ENCODE assay signal across 1 cellular context in the genomic region with DNA sequence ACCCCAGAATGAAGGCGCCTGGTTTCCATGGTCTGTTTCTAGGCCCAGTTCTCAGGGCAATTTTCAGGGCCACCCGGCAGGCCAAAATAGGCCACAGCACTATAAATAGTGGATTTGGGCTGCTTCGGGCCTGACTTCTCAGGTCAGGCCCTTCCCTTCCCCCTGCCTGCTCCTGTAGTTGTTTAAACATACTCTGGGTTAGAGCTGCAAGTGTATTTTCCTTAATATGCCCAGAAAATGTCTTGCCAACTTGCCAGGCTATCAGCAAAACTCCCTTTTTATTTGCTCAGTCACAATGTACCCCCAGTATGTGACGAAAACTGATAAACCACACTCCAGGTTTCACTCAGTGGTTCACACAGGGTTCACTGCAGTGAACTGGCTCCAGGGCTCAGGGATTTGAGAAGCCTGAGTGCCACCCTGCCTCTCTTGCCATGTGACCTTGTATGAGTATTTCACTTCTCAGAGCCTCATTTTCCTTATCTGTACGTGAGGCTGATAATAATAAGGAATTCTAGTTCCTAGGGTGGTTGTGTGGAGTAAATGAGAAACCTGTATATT.
TF ChIP-seq lines count a peak whose summit lies in the region.

No MANE protein-coding gene starts in this region.

TF ChIP-seq in GM23338, 12 proteins besides CTCF, POLR2A, EP300 and RAD21 (continued from another document):
- TF ChIP-seq, protein P1, sequence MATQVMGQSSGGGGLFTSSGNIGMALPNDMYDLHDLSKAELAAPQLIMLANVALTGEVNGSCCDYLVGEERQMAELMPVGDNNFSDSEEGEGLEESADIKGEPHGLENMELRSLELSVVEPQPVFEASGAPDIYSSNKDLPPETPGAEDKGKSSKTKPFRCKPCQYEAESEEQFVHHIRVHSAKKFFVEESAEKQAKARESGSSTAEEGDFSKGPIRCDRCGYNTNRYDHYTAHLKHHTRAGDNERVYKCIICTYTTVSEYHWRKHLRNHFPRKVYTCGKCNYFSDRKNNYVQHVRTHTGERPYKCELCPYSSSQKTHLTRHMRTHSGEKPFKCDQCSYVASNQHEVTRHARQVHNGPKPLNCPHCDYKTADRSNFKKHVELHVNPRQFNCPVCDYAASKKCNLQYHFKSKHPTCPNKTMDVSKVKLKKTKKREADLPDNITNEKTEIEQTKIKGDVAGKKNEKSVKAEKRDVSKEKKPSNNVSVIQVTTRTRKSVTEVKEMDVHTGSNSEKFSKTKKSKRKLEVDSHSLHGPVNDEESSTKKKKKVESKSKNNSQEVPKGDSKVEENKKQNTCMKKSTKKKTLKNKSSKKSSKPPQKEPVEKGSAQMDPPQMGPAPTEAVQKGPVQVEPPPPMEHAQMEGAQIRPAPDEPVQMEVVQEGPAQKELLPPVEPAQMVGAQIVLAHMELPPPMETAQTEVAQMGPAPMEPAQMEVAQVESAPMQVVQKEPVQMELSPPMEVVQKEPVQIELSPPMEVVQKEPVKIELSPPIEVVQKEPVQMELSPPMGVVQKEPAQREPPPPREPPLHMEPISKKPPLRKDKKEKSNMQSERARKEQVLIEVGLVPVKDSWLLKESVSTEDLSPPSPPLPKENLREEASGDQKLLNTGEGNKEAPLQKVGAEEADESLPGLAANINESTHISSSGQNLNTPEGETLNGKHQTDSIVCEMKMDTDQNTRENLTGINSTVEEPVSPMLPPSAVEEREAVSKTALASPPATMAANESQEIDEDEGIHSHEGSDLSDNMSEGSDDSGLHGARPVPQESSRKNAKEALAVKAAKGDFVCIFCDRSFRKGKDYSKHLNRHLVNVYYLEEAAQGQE (IDR thresholded peaks at IDR 0.05; ENCODE audit: unreplicated experiment) = no peak
